ENCODE assay signal across 27 cellular contexts in genomic region chr13:84417426-84417825, GRCh38.
DNase-seq lines count a peak whose midpoint lies in the region; ATAC-seq, FAIRE-seq and TF ChIP-seq lines count a peak whose summit lies in the region.
"Had no signal": no experiment of that assay in that cellular context is flagged by ENCODE, and none has a peak within 500 bp of the region (broad histone marks: within the 10 kb centered on the region; RNA-seq: fewer than 3 reads in every experiment).

No MANE protein-coding gene starts in this region.

- no peaks in the 10 kb centered on the region for H3K9me3 ChIP-seq in GM23248 (ENCODE audit: low read depth)
- peaks cover 3% of the 10 kb centered on the region for H3K9me3 ChIP-seq in astrocyte (ENCODE audit: insufficient read depth, low read depth, low read length)
- no peaks in the 10 kb centered on the region for H3K9me3 ChIP-seq in keratinocyte (ENCODE audit: control insufficient read depth, low read depth, low read length)
- H3K9me3 ChIP-seq: BE2C, SK-N-SH had no signal

- no peaks in the 10 kb centered on the region for H3K9me1 ChIP-seq in keratinocyte (ENCODE audit: control insufficient read depth, extremely low read depth, insufficient read depth, low read length)

- peak overlapping the region; percentile 9 for H3K27ac Mint-ChIP-seq in astrocyte (ENCODE audit: unreplicated experiment)
- H3K27ac Mint-ChIP-seq in T-helper 2 cell treated with Interferon-gamma antibody and Interleukin-4, amounts not matched to agents 5 μg/mL and 100 μg/mL, for 36 hours: no peak overlapping the region
- H3K27ac Mint-ChIP-seq: CD14-positive monocyte; CD8-positive, alpha-beta memory T cell had no signal

- in situ Hi-C loops in GM23248 (cut with MboI): no loop called here

- H3K27me3 ChIP-seq in GM23248 (replicated peaks; ENCODE audit: insufficient read depth) (no peaks in the 10 kb centered on the region), astrocyte (ENCODE audit: insufficient read depth, low read length) (no peaks in the 10 kb centered on the region), keratinocyte (ENCODE audit: control insufficient read depth, extremely low read depth, insufficient read depth, low read length) (no peaks in the 10 kb centered on the region)
- H3K27me3 ChIP-seq: BE2C had no signal

- DNase-seq in GM23248: peak; percentile 22
- DNase-seq in astrocyte (ENCODE audit: low read depth): peak; percentile 45
- no peak for DNase-seq in epithelial cell of prostate (ENCODE audit: low read depth, low spot score)
- DNase-seq in keratinocyte (ENCODE audit: low read depth, low spot score): no peak
- no peak for DNase-seq in T-helper 2 cell treated with Interferon-gamma antibody and Interleukin-4, amounts not matched to agents 5 μg/mL and 100 μg/mL, for 36 hours (ENCODE audit: low spot score)
- DNase-seq in activated naive CD4-positive, alpha-beta T cell treated with Interleukin-2 at 50 U/mL for 16 hours: no peak
- DNase-seq in nucleus accumbens (lab: John Stamatoyannopoulos, UW): no peak
- DNase-seq: BE2C; CD8-positive, alpha-beta memory T cell; DMS 273 treated with DMSO at 0.1 percent for 48 hours; DND-41; Karpas-422; NCI-H1092 treated with DMSO at 0.1 percent for 48 hours; NCI-H1436; NCI-H187 treated with DMSO at 0.1 percent for 48 hours; NCI-H446; NCI-H524 treated with DMSO at 0.1 percent for 48 hours; NCI-H82; NK-92 treated with Interleukin-12 subunit alpha and Interleukin-12 subunit beta, amount 100 ng/mL, for 24 hours; PC-3; SK-N-SH had no signal

- no peak overlapping the region for H3K27ac ChIP-seq in GM23248
- no peak overlapping the region for H3K27ac ChIP-seq in astrocyte (ENCODE audit: low read depth, low read length)
- H3K27ac ChIP-seq in epithelial cell of prostate: peak overlapping the region; percentile 29
- H3K27ac ChIP-seq in keratinocyte (ENCODE audit: control insufficient read depth, insufficient read depth, low read length): no peak overlapping the region
- H3K27ac ChIP-seq: HL-60 had no signal

- H3F3A ChIP-seq in GM23248 (ENCODE audit: insufficient read depth): no peaks in the 10 kb centered on the region; the same call in 1 of the 2 replicates

- no peak for TF ChIP-seq CTCF in astrocyte (IDR thresholded peaks at IDR 0.05; ENCODE audit: insufficient read depth, low read depth, low read length)
- no peak for TF ChIP-seq CTCF in keratinocyte (optimal IDR thresholded peaks at IDR 0.05 in 1 of 3, IDR thresholded peaks at IDR 0.05 in 1 of 3, conservative IDR thresholded peaks at IDR 0.05 in 1 of 3; ENCODE audit: extremely low read depth in 1 of 3, insufficient read depth in 2 of 3, low read length in 3 of 3)

- H3K4me3 Mint-ChIP-seq in astrocyte (ENCODE audit: unreplicated experiment): no peak overlapping the region
- no peak overlapping the region for H3K4me3 Mint-ChIP-seq in T-helper 2 cell treated with Interferon-gamma antibody and Interleukin-4, amounts not matched to agents 5 μg/mL and 100 μg/mL, for 36 hours
- H3K4me3 Mint-ChIP-seq: CD14-positive monocyte; CD8-positive, alpha-beta memory T cell had no signal

- peaks cover 7% of the 10 kb centered on the region for H3K4me1 Mint-ChIP-seq in astrocyte (ENCODE audit: low read depth, unreplicated experiment)
- no peaks in the 10 kb centered on the region for H3K4me1 Mint-ChIP-seq in T-helper 2 cell treated with Interferon-gamma antibody and Interleukin-4, amounts not matched to agents 5 μg/mL and 100 μg/mL, for 36 hours (ENCODE audit: low read depth)
- H3K4me1 Mint-ChIP-seq: CD14-positive monocyte; CD8-positive, alpha-beta memory T cell had no signal

- H4K20me1 ChIP-seq in GM23248 (ENCODE audit: insufficient read depth) (no peaks in the 10 kb centered on the region), astrocyte (ENCODE audit: insufficient read depth, low read length) (no peaks in the 10 kb centered on the region), keratinocyte (ENCODE audit: control insufficient read depth, extremely low read depth, insufficient read depth, low read length) (no peaks in the 10 kb centered on the region)

- dilution Hi-C loops in keratinocyte (cut with MboI; ENCODE audit: extremely low pct_ligation_motif_present, low sequenced_read_pairs): no loop called here

- H3K4me1 ChIP-seq in GM23248 (ENCODE audit: insufficient read depth) (peaks cover 4% of the 10 kb centered on the region), astrocyte (ENCODE audit: insufficient read depth, low read length) (no peaks in the 10 kb centered on the region), keratinocyte (ENCODE audit: control insufficient read depth, extremely low read depth, insufficient read depth, low read length) (peaks cover 7% of the 10 kb centered on the region)
- H3K4me1 ChIP-seq: BE2C had no signal

- H3K4me3 ChIP-seq in GM23248: no peak overlapping the region
- H3K4me3 ChIP-seq in astrocyte (ENCODE audit: insufficient read depth, low read depth, low read length): no peak overlapping the region
- no peak overlapping the region for H3K4me3 ChIP-seq in keratinocyte (ENCODE audit: control insufficient read depth in 2 of 3, extremely low read depth in 1 of 3, insufficient read depth in 2 of 3, low read depth in 1 of 3, low read length in 3 of 3)

- H3K9ac ChIP-seq in GM23248 (no peak overlapping the region), astrocyte (ENCODE audit: low read length) (no peak overlapping the region), keratinocyte (ENCODE audit: control insufficient read depth, extremely low read depth, insufficient read depth, low read length) (no peak overlapping the region)
- H3K9ac ChIP-seq: SK-N-SH had no signal

- 6 to 19% methylated on average over 1 of the region's 1 CpG for WGBS in GM23248 (ENCODE audit: low coverage in 1 of 2, low lambda C conversion rate in 2 of 2, missing lambda C conversion rate in 2 of 2), 2 experiments

- no peak overlapping the region for H2AFZ ChIP-seq in GM23248
- no peak overlapping the region for H2AFZ ChIP-seq in astrocyte (ENCODE audit: low read depth, low read length)
- H2AFZ ChIP-seq in keratinocyte (ENCODE audit: control insufficient read depth, low read length): no peak overlapping the region

- no peaks in the 10 kb centered on the region for H3K27me3 Mint-ChIP-seq in astrocyte (ENCODE audit: low read depth, unreplicated experiment)
- no peaks in the 10 kb centered on the region for H3K27me3 Mint-ChIP-seq in T-helper 2 cell treated with Interferon-gamma antibody and Interleukin-4, amounts not matched to agents 5 μg/mL and 100 μg/mL, for 36 hours (ENCODE audit: low read depth)

- H3K4me2 ChIP-seq in GM23248 (ENCODE audit: unreplicated experiment): no peak overlapping the region
- no peak overlapping the region for H3K4me2 ChIP-seq in astrocyte (ENCODE audit: low read length)
- no peak overlapping the region for H3K4me2 ChIP-seq in keratinocyte (ENCODE audit: control insufficient read depth, extremely low read depth, insufficient read depth, low read depth, low read length)
- H3K4me2 ChIP-seq: SK-N-SH had no signal

- H3K36me3 ChIP-seq in GM23248 (ENCODE audit: low read depth) (no peaks in the 10 kb centered on the region), astrocyte (ENCODE audit: insufficient read depth, low read length) (no peaks in the 10 kb centered on the region), keratinocyte (ENCODE audit: control insufficient read depth in 2 of 2, extremely low read depth in 1 of 2, insufficient read depth in 2 of 2, low read length in 2 of 2) (no peaks in the 10 kb centered on the region)
- H3K36me3 ChIP-seq: BE2C had no signal

- peaks cover 9% of the 10 kb centered on the region for H3K9me3 Mint-ChIP-seq in astrocyte (ENCODE audit: unreplicated experiment)
- H3K9me3 Mint-ChIP-seq in T-helper 2 cell treated with Interferon-gamma antibody and Interleukin-4, amounts not matched to agents 5 μg/mL and 100 μg/mL, for 36 hours: peaks cover 33% of the 10 kb centered on the region

- no peaks in the 10 kb centered on the region for H3K79me2 ChIP-seq in GM23248 (ENCODE audit: insufficient read depth)
- no peaks in the 10 kb centered on the region for H3K79me2 ChIP-seq in astrocyte (ENCODE audit: insufficient read depth, low read length)
- no peaks in the 10 kb centered on the region for H3K79me2 ChIP-seq in keratinocyte (ENCODE audit: control insufficient read depth, insufficient read depth, low read length)

- ATAC-seq in GM21360 (IDR thresholded peaks at IDR 0.05; ENCODE audit: unreplicated experiment): no peak
- ATAC-seq: HCT116, PC-3 had no signal

- FAIRE-seq in astrocyte (lab: Jason Lieb, UNC) (no peak), keratinocyte (lab: Jason Lieb, UNC) (peak; percentile 43)
- FAIRE-seq: GM18507, H1 had no signal

- H3K9me2 ChIP-seq in GM23248 (ENCODE audit: insufficient read depth): 0 out of 2 replicates have a peak, but pooled peaks cover 4% of the 10 kb centered on the region

- H3K36me3 Mint-ChIP-seq in astrocyte (ENCODE audit: low read depth, unreplicated experiment): peaks cover 2% of the 10 kb centered on the region
- H3K36me3 Mint-ChIP-seq in T-helper 2 cell treated with Interferon-gamma antibody and Interleukin-4, amounts not matched to agents 5 μg/mL and 100 μg/mL, for 36 hours (ENCODE audit: low read depth): no peaks in the 10 kb centered on the region
- H3K36me3 Mint-ChIP-seq: CD14-positive monocyte; CD8-positive, alpha-beta memory T cell had no signal

Comparison
In these comparisons a context has a peak if more than half of its experiments do, and no peak if none do; other contexts are left out.
1. DNase-seq: peak in GM23248 (single experiment) and astrocyte (single experiment); none in epithelial cell of prostate (single experiment), keratinocyte (single experiment), T-helper 2 cell treated with Interferon-gamma antibody and Interleukin-4, amounts not matched to agents 5 μg/mL and 100 μg/mL, for 36 hours (single experiment), activated naive CD4-positive, alpha-beta T cell treated with Interleukin-2 at 50 U/mL for 16 hours (single experiment) and nucleus accumbens (0 of 56).